8 cellular contexts compared by ENCODE assay signal in the genomic region with DNA sequence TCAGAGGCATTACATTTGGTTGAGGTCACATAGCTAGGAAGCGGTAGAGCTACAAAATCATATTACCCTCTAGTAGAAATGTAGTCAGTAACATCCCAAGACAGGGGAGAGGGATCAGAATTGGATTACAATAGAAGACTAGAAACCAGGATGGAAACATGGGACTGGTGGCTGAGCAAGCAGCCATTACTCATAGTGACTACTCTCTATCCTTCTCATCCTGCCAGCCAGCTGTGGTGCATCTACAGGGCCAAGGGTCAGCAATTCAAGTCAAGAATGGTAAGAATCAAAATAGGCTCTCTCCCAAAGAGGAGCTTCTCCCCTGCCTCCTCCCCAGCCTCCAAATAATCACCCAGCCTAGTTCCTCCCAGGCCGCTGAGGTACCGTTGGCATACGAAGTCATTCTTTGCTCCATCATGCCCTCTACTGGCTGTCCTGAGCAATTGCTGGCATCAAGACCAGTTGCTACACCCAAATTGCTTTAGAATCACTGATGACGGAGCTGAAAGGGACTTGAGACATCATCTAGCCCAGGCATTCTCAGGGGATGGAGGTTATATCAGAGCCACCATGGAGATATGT. TPM values are rescaled to one million over a fixed set of nuclear protein-coding genes. Genes with fewer than 3 reads are reported as not detected.
DNase-seq lines count a peak whose midpoint lies in the region; ATAC-seq lines count a peak whose summit lies in the region.

No MANE protein-coding gene starts in this region.

- ATAC-seq in GM19467 (IDR thresholded peaks at IDR 0.05; ENCODE audit: unreplicated experiment): peak; percentile 64

- DNase-seq in DMS114 treated with DMSO at 0.1 percent for 48 hours (lab: John Stamatoyannopoulos, UW; ENCODE audit: unreplicated experiment) (peak; percentile 36), HuH-7.5 (ENCODE audit: low spot score) (peak; percentile 25), RKO (ENCODE audit: low spot score) (peak; percentile 73), astrocyte of the hippocampus (ENCODE audit: low read depth, low spot score) (peak; percentile 40), iPS DF 4.7 (ENCODE audit: extremely low read depth, low spot score) (peak; percentile 36), occipital lobe (lab: John Stamatoyannopoulos, UW) (no peak)
- DNase-seq in stimulated activated CD4-positive, alpha-beta T cell treated with anti-CD3 and anti-CD28 coated beads, Interleukin-2, amount 100 ng/mL, for 24 hours: peak; percentile 20 to 37

RNA-seq across cellular contexts. Expression of a gene that starts 19.4 kb away (rescaled TPM):
- not detected for total RNA-seq in occipital lobe

RNA-seq across cellular contexts. Expression of a gene that starts 31.9 kb away (rescaled TPM):
- not detected for total RNA-seq in occipital lobe
